In genomic region chr12:57584690-57585089, GRCh38 we compare ENCODE assay signal across 1 cellular context.
TF ChIP-seq lines count a peak whose summit lies in the region.

No MANE protein-coding gene starts in this region.

TF ChIP-seq in K562, 482 proteins besides CTCF, POLR2A, EP300 and RAD21:
- TF ChIP-seq BRD9 (IDR thresholded peaks at IDR 0.05; ENCODE audit: low read depth, partially characterized antibody): no peak
- no peak for TF ChIP-seq EHMT2 (IDR thresholded peaks at IDR 0.05)
- TF ChIP-seq KDM4B (IDR thresholded peaks at IDR 0.05; ENCODE audit: borderline replicate concordance in 2 of 2, low read depth in 1 of 2): no peak
- TF ChIP-seq E2F8 (IDR thresholded peaks at IDR 0.05; ENCODE audit: low read depth, partially characterized antibody): no peak
- TF ChIP-seq ZNF175 (CRISPR knock-in tag; IDR thresholded peaks at IDR 0.05; ENCODE audit: low read depth): no peak
- TF ChIP-seq, protein P1, sequence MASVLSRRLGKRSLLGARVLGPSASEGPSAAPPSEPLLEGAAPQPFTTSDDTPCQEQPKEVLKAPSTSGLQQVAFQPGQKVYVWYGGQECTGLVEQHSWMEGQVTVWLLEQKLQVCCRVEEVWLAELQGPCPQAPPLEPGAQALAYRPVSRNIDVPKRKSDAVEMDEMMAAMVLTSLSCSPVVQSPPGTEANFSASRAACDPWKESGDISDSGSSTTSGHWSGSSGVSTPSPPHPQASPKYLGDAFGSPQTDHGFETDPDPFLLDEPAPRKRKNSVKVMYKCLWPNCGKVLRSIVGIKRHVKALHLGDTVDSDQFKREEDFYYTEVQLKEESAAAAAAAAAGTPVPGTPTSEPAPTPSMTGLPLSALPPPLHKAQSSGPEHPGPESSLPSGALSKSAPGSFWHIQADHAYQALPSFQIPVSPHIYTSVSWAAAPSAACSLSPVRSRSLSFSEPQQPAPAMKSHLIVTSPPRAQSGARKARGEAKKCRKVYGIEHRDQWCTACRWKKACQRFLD (CRISPR knock-in tag; IDR thresholded peaks at IDR 0.05): no peak
- no peak for TF ChIP-seq SOX6 (IDR thresholded peaks at IDR 0.05)
